ENCODE assay signal across 8 cellular contexts in genomic region chr3:122415762-122416654, GRCh38. TPM values are rescaled to one million over a fixed set of nuclear protein-coding genes. Genes with fewer than 3 reads are reported as not detected.
DNase-seq lines count a peak whose midpoint lies in the region; ATAC-seq, FAIRE-seq and TF ChIP-seq lines count a peak whose summit lies in the region.

Gene WDR5B, minus strand, starts transcription at chr3:122416062. Its CDS starts 534 bp downstream, at chr3:122415528.

- peak; percentile 86 for ATAC-seq in GM19035 (IDR thresholded peaks at IDR 0.05; ENCODE audit: unreplicated experiment)
- ATAC-seq in HG03354 (IDR thresholded peaks at IDR 0.05; ENCODE audit: poor library complexity, severe bottlenecking, unreplicated experiment) = peak; percentile 84
- ATAC-seq in activated B cell treated with CpG ODN at 0.5 μM for 24 hours (ENCODE audit: low read depth) = peak; percentile 89
- peak; percentile 95 for ATAC-seq in HepG2

- peaks cover 41% of the 10 kb centered on the region for H3K36me3 Mint-ChIP-seq in activated B cell treated with CpG ODN at 0.5 μM for 24 hours (ENCODE audit: low read depth)

- H3K4me1 ChIP-seq in HepG2 (ENCODE audit: insufficient read depth, low read length) = peaks cover 33% of the 10 kb centered on the region

- intact Hi-C loops in activated B cell treated with CpG ODN at 0.5 μM for 24 hours (cut with micrococcal nuclease) = loop anchor here (1.0 to 10.0 kb wide), 13 partner anchors 23 to 1673 kb away; partner anchors contain the start of genes EAF2, GOLGB1, GTF2E1 and HACD2
- intact Hi-C loops in HepG2 (cut with micrococcal nuclease; ENCODE audit: unreplicated experiment) = loop anchor here (2.0 kb wide), 2 partner anchors 23 to 95 kb away; no protein-coding TSS in a partner anchor

- peak within 1 kb of the TSS; percentile 95 for H3K9ac ChIP-seq in HepG2 (ENCODE audit: insufficient read depth, low read depth, low read length)

- peak within 1 kb of the TSS; percentile 100 for H3K27ac Mint-ChIP-seq in activated B cell treated with CpG ODN at 0.5 μM for 24 hours

- POLR2A ChIA-PET in activated B cell treated with CpG ODN at 0.5 μM for 24 hours (lab: Charles Lee) (interaction anchor here (0.6 to 3.8 kb wide), 23 partner anchors 8 to 1160 kb away, joined by 3 to 55 read pairs (median 4); partner anchors contain the start of genes DTX3L, EAF2, FAM162A and HCLS1), HepG2 (lab: Yijun Ruan, JAX) (interaction anchor here (0.6 to 2.7 kb wide), 18 partner anchors 11 to 378 kb away, joined by 3 to 48 read pairs (median 4); partner anchors contain the start of genes DTX3L, FAM162A, HSPBAP1 and KPNA1)

- H3K79me2 ChIP-seq in HepG2 (ENCODE audit: insufficient read depth, low read length) = peaks cover 35% of the 10 kb centered on the region

- no peak for TF ChIP-seq CTCF in activated B cell treated with CpG ODN at 0.5 μM for 24 hours (IDR thresholded peaks at IDR 0.05)
- TF ChIP-seq CTCF in coronary artery (IDR thresholded peaks at IDR 0.05) = no peak
- TF ChIP-seq CTCF in HepG2 (CRISPR knock-in tag; IDR thresholded peaks at IDR 0.05) = no peak

- H2AFZ ChIP-seq in HepG2 (ENCODE audit: low read length) = peak within 1 kb of the TSS; percentile 98

- under 1% methylated on average over 37 of the region's 48 CpGs for WGBS in HepG2 (ENCODE audit: low lambda C conversion rate)

- CTCF ChIA-PET in activated B cell treated with CpG ODN at 0.5 μM for 24 hours (lab: Charles Lee) = interaction anchor here (1.5 to 1.9 kb wide), 4 partner anchors 24 to 263 kb away, joined by 5 to 11 read pairs (median 6); partner anchors contain the start of gene FAM162A
- CTCF ChIA-PET in HepG2 (lab: Yijun Ruan, JAX; ENCODE audit: low intra/inter-chr PET ratio, low total read pairs) = no interaction called here

- no peaks in the 10 kb centered on the region for H3K9me3 ChIP-seq in HepG2 (ENCODE audit: low read length)

- peaks cover 46% of the 10 kb centered on the region for H3K4me1 Mint-ChIP-seq in activated B cell treated with CpG ODN at 0.5 μM for 24 hours

- BruUV-seq in HepG2 (replicated peaks; lab: Mats Ljungman, UMichigan) = TSS peak; percentile 82

- H3K27me3 Mint-ChIP-seq in activated B cell treated with CpG ODN at 0.5 μM for 24 hours = no peaks in the 10 kb centered on the region

- no peaks in the 10 kb centered on the region; a peak in 1 of 5 replicates for H3K27me3 ChIP-seq in HepG2 (ENCODE audit: control insufficient read depth in 1 of 2, insufficient read depth in 2 of 2, low read length in 2 of 2)

- DNase-seq in activated B cell treated with CpG ODN at 0.5 μM for 24 hours = peak; percentile 95
- DNase-seq in coronary artery (ENCODE audit: low spot score) = peak; percentile 99
- DNase-seq in HepG2 (ENCODE audit: low spot score) = peak; percentile 96
- peak; percentile 96 to 97 for DNase-seq in stimulated activated CD4-positive, alpha-beta T cell treated with anti-CD3 and anti-CD28 coated beads, Interleukin-4, amount 100 ng/mL, for 4 hours
- no peak for DNase-seq in COLO668 (lab: John Stamatoyannopoulos, UW; ENCODE audit: unreplicated experiment)

- TF ChIP-seq EP300 in HepG2 (IDR thresholded peaks at IDR 0.05; ENCODE audit: low read depth in 2 of 2, low read length in 2 of 2) (no peak), HepG2 (CRISPR knock-in tag; IDR thresholded peaks at IDR 0.05; ENCODE audit: borderline replicate concordance) (no peak)

- H3K4me3 Mint-ChIP-seq in activated B cell treated with CpG ODN at 0.5 μM for 24 hours = peak within 1 kb of the TSS; percentile 98

- H3K4me3 ChIP-seq in coronary artery (peak within 1 kb of the TSS; percentile 78), HepG2 (replicated peaks in 1 of 3; ENCODE audit: insufficient read depth in 1 of 3, low read depth in 2 of 3, low read length in 3 of 3) (peak within 1 kb of the TSS; percentile 61 to 81 (median 81))

- no peaks in the 10 kb centered on the region for H4K20me1 ChIP-seq in HepG2 (ENCODE audit: insufficient read depth, low read length)

- H3K36me3 ChIP-seq in HepG2 (replicated peaks in 1 of 2; ENCODE audit: control insufficient read depth in 1 of 2, insufficient read depth in 2 of 2, low read length in 2 of 2) = peaks cover 1 to 7% of the 10 kb centered on the region in 2 experiments; a peak in 3 of 5 replicates

- TF ChIP-seq RAD21 in HepG2 (CRISPR knock-in tag; IDR thresholded peaks at IDR 0.05) = peak; percentile 35; the same call in 1 of the 2 replicates

- peak within 1 kb of the TSS; percentile 99 for H3K4me2 ChIP-seq in HepG2 (ENCODE audit: low read depth, low read length)

- no peaks in the 10 kb centered on the region for H3K9me3 Mint-ChIP-seq in activated B cell treated with CpG ODN at 0.5 μM for 24 hours

- TF ChIP-seq POLR2A in HepG2 (IDR thresholded peaks at IDR 0.05; ENCODE audit: insufficient read depth in 1 of 2, low read depth in 2 of 2, low read length in 2 of 2) = peak; percentile 90 to 97

- peak; percentile 96 for FAIRE-seq in A204.1 (lab: Jason Lieb, UNC)
- FAIRE-seq in HepG2 (lab: Jason Lieb, UNC) = peak; percentile 97

- in situ Hi-C loops in HepG2 (cut with HindIII; ENCODE audit: extremely low pct_ligation_motif_present, low pct_unique_long_range_greater_than_20kb) = no loop called here

- H3K27ac ChIP-seq in coronary artery = peak within 1 kb of the TSS; percentile 90 to 92
- H3K27ac ChIP-seq in HepG2 (ENCODE audit: extremely low read length, insufficient read depth, low read length) = peak within 1 kb of the TSS; percentile 89

TF ChIP-seq in HepG2, 621 proteins besides CTCF, POLR2A, EP300 and RAD21 (continues in another document):
- TF ChIP-seq TMF1 (CRISPR knock-in tag; IDR thresholded peaks at IDR 0.05; ENCODE audit: low read depth) (peak; percentile 50; the same call in 1 of the 2 replicates), ZBTB34 (CRISPR knock-in tag; IDR thresholded peaks at IDR 0.05) (0 out of 2 replicates have a peak, but pooled peaks have one; percentile 30), ZBTB39 (CRISPR knock-in tag; IDR thresholded peaks at IDR 0.05) (no peak), NFRKB (IDR thresholded peaks at IDR 0.05) (no peak), GLMP (CRISPR knock-in tag; IDR thresholded peaks at IDR 0.05; ENCODE audit: borderline replicate concordance) (no peak)

RNA-seq across cellular contexts. Expression of gene WDR5B, which starts in this region (rescaled TPM):
- total RNA-seq in activated B cell treated with CpG ODN at 0.5 μM for 24 hours (8.0 and 8.1 TPM in 2 replicates), HepG2 (2016; rRNA removed; fragmentation: Illumina TruSeq; extraction: Trizol) (3.6 and 4.5 TPM in 2 replicates)
- 1.1 and 1.2 TPM in 2 replicates for total RNA-seq in HepG2 (2016; cell fraction: cytosol; rRNA removed; fragmentation: Illumina TruSeq; extraction: Trizol; ENCODE audit: low read depth)
- 3.5 and 5.6 TPM in 2 replicates for total RNA-seq in HepG2 (2016; cell fraction: insoluble cytoplasmic fraction; rRNA removed; fragmentation: Illumina TruSeq; extraction: Trizol)
- total RNA-seq in HepG2 (2016; cell fraction: membrane; rRNA removed; fragmentation: Illumina TruSeq; extraction: Trizol) = 2.8 and 3.6 TPM in 2 replicates
- total RNA-seq in HepG2 (2016; cell fraction: nucleus; rRNA removed; fragmentation: Illumina TruSeq; extraction: Trizol) = 4.0 TPM in 2 replicates
- 2.2 and 2.5 TPM in 2 replicates for polyA plus RNA-seq in HepG2 (2011; rRNA removed)
- polyA plus RNA-seq in HepG2 (2011; cell fraction: cytosol; rRNA removed) = 0.94 and 1.8 TPM in 2 replicates
- 1.3 and 2.0 TPM in 2 replicates for polyA plus RNA-seq in HepG2 (2011; cell fraction: nucleus; rRNA removed)
- 1.6 and 2.3 TPM in 2 replicates for polyA plus RNA-seq in HepG2 (2012)
- 0.49 and 0.52 TPM in 2 replicates for polyA plus RNA-seq in HepG2 (2016; cell fraction: cytosol; fragmentation: Illumina TruSeq; extraction: Trizol; ENCODE audit: low read depth)
- 3.5 and 4.0 TPM in 2 replicates for polyA plus RNA-seq in HepG2 (2016; cell fraction: insoluble cytoplasmic fraction; fragmentation: Illumina TruSeq; extraction: Trizol; ENCODE audit: low read depth)
- 1.4 and 1.5 TPM in 2 replicates for polyA plus RNA-seq in HepG2 (2016; cell fraction: membrane; fragmentation: Illumina TruSeq; extraction: Trizol; ENCODE audit: low read depth)
- polyA plus RNA-seq in HepG2 (2016; cell fraction: nucleus; fragmentation: Illumina TruSeq; extraction: Trizol; ENCODE audit: insufficient read depth, low read depth) = 3.7 and 4.4 TPM in 2 replicates
- 1.7 and 3.5 TPM in 2 replicates for polyA minus RNA-seq in HepG2 (2011; rRNA and poly(A)+ RNA removed; ENCODE audit: low replicate concordance)
- 1.1 and 1.4 TPM in 2 replicates for polyA minus RNA-seq in HepG2 (2011; cell fraction: cytosol; rRNA and poly(A)+ RNA removed)
- 5.9 and 8.2 TPM in 2 replicates for polyA minus RNA-seq in HepG2 (2011; cell fraction: nucleus; rRNA and poly(A)+ RNA removed)
